ENCODE assay signal across 21 cellular contexts in the genomic region with DNA sequence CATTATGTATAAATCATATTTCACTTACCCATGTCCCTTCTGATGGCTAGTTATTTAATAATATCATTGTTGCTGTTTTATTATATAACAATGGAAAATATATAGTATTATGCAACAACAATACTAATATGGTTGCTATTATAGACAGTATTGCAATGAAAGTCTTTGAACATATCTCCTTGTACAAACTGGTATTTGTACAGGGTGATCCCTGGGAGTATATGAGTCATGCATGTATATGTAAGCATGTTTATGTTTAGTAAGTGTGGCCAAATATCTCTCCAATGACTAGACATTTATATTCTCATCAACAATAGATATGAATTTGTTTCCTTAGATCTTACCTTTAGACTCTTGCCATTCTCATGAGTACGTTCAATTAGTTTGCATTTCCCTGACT. TPM values are rescaled to one million over a fixed set of nuclear protein-coding genes. Genes with fewer than 3 reads are reported as not detected.
DNase-seq lines count a peak whose midpoint lies in the region; ATAC-seq and TF ChIP-seq lines count a peak whose summit lies in the region.
"Had no signal": no experiment of that assay in that cellular context is flagged by ENCODE, and none has a peak within 500 bp of the region (broad histone marks: within the 10 kb centered on the region; RNA-seq: fewer than 3 reads in every experiment).

No MANE protein-coding gene starts in this region.

- POLR2A ChIA-PET in RWPE1 (lab: Yijun Ruan, JAX; ENCODE audit: low non-redundant PET): no interaction called here

- no peaks in the 10 kb centered on the region for H3K4me1 ChIP-seq in gastroesophageal sphincter
- H3K4me1 ChIP-seq: adrenal gland, lower lobe of right lung, uterus had no signal

- H3K27ac ChIP-seq in RWPE1 (no peak overlapping the region), epithelial cell of prostate (peak overlapping the region; percentile 6), gastroesophageal sphincter (no peak overlapping the region)
- H3K27ac ChIP-seq: adrenal gland, lower lobe of right lung, uterus had no signal

- H3K36me3 ChIP-seq in gastroesophageal sphincter: peaks cover 0 to 15% of the 10 kb centered on the region in 2 donors
- H3K36me3 ChIP-seq: adrenal gland, lower lobe of right lung, uterus had no signal

- TF ChIP-seq POLR2A in gastroesophageal sphincter (IDR thresholded peaks at IDR 0.05): no peak

- WGBS in gastroesophageal sphincter (ENCODE audit: low coverage in 1 of 2), 2 donors: 95 to 100% methylated on average over 1 of the region's 1 CpG

- CTCF ChIA-PET in RWPE1 (lab: Yijun Ruan, JAX): interaction anchor here (0.6 kb wide), 2 partner anchors 65 to 153 kb away, joined by 3 to 4 read pairs; no protein-coding TSS in a partner anchor

- H3K27me3 Mint-ChIP-seq in progenitor cell of endocrine pancreas: no peaks in the 10 kb centered on the region
- H3K27me3 Mint-ChIP-seq: B cell had no signal

- H3K27ac Mint-ChIP-seq in progenitor cell of endocrine pancreas: no peak overlapping the region
- H3K27ac Mint-ChIP-seq: B cell had no signal

- no peak for TF ChIP-seq EP300 in gastroesophageal sphincter (IDR thresholded peaks at IDR 0.05)

- no peak for ATAC-seq in gastroesophageal sphincter
- ATAC-seq: lower lobe of right lung had no signal

- no peak overlapping the region for H3K4me3 Mint-ChIP-seq in progenitor cell of endocrine pancreas (ENCODE audit: low read depth)
- H3K4me3 Mint-ChIP-seq: B cell had no signal

- no peaks in the 10 kb centered on the region for H3K36me3 Mint-ChIP-seq in progenitor cell of endocrine pancreas (ENCODE audit: insufficient read depth)

- no peaks in the 10 kb centered on the region for H3K27me3 ChIP-seq in gastroesophageal sphincter
- H3K27me3 ChIP-seq: adrenal gland, uterus had no signal

- H3K9me3 ChIP-seq in gastroesophageal sphincter: no peaks in the 10 kb centered on the region
- H3K9me3 ChIP-seq: adrenal gland, lower lobe of right lung, uterus had no signal

- H3K4me1 Mint-ChIP-seq in progenitor cell of endocrine pancreas (ENCODE audit: low read depth): no peaks in the 10 kb centered on the region
- H3K4me1 Mint-ChIP-seq: B cell had no signal

- peak; percentile 92 for DNase-seq in ELR (ENCODE audit: low read depth)
- peak; percentile 78 for DNase-seq in RWPE1 (ENCODE audit: low spot score)
- DNase-seq in epithelial cell of prostate (ENCODE audit: low read depth, low spot score): peak; percentile 75
- peak; percentile 67 for DNase-seq in non-pigmented ciliary epithelial cell (ENCODE audit: low read depth)
- no peak for DNase-seq in D341Med (ENCODE audit: low spot score)
- no peak for DNase-seq in progenitor cell of endocrine pancreas (ENCODE audit: low spot score, unreplicated experiment)
- DNase-seq in NCI-H2107 treated with DMSO at 0.1 percent for 48 hours (lab: John Stamatoyannopoulos, UW; ENCODE audit: unreplicated experiment): no peak
- DNase-seq: activated CD4-positive, alpha-beta T cell treated with anti-CD3 and anti-CD28 coated beads for 4 hours; activated CD8-positive, alpha-beta memory T cell treated with anti-CD3 and anti-CD28 coated beads, Interleukin-2, amount 50 U/mL, for 48 hours; activated effector memory CD4-positive, alpha-beta T cell treated with anti-CD3 and anti-CD28 coated beads, Interleukin-2, amount 50 U/mL, for 16 hours; adrenal gland; head of caudate nucleus; lower lobe of right lung; NCI-H146; NCI-H446 treated with DMSO at 0.1 percent for 48 hours; stimulated activated CD4-positive, alpha-beta T cell treated with anti-CD3 and anti-CD28 coated beads, Interleukin-4, amount 100 ng/mL, for 24 hours; SW 1271; uterus had no signal

- TF ChIP-seq CTCF in RWPE1 (conservative IDR thresholded peaks at IDR 0.05; ENCODE audit: low read depth) (no peak), gastroesophageal sphincter (IDR thresholded peaks at IDR 0.05) (no peak), progenitor cell of endocrine pancreas (IDR thresholded peaks at IDR 0.05; ENCODE audit: unreplicated experiment) (no peak)

- no peaks in the 10 kb centered on the region for H3K9me3 Mint-ChIP-seq in progenitor cell of endocrine pancreas (ENCODE audit: low read depth)

- no peak overlapping the region for H3K4me3 ChIP-seq in gastroesophageal sphincter
- H3K4me3 ChIP-seq: adrenal gland, lower lobe of right lung, uterus had no signal

RNA-seq across cellular contexts. Expression of a gene that starts 55.9 kb away (rescaled TPM):
- under 1 TPM in 2 of 4 donors, not detected in 2; 0.27 to 0.77 TPM for total RNA-seq in gastroesophageal sphincter
- total RNA-seq in progenitor cell of endocrine pancreas: 0.67 and 1.2 TPM in 2 replicates
- total RNA-seq: B cell, lower lobe of right lung, osteocyte had no signal

Comparison
In these comparisons a context has a peak if more than half of its experiments do, and no peak if none do; other contexts are left out.
1. DNase-seq: peak in ELR (single experiment), RWPE1 (single experiment), epithelial cell of prostate (single experiment) and non-pigmented ciliary epithelial cell (single experiment); none in D341Med (single experiment), progenitor cell of endocrine pancreas (single experiment) and NCI-H2107 treated with DMSO at 0.1 percent for 48 hours (single experiment).